In genomic region chr2:80711915-80712314, GRCh38 we compare ENCODE assay signal across 7 cellular contexts.
"Had no signal": no experiment of that assay in that cellular context is flagged by ENCODE, and none has a peak within 500 bp of the region (broad histone marks: within the 10 kb centered on the region; RNA-seq: fewer than 3 reads in every experiment).

No MANE protein-coding gene starts in this region.

- DNase-seq: H7, HFFc6, KG1 had no signal

- H3K4me3 ChIP-seq: GM23338, HAP-1 had no signal

- H3K4me1 ChIP-seq: HAP-1 had no signal

- H3K36me3 ChIP-seq: HAP-1 had no signal

- H3K4me2 ChIP-seq: GM23338 had no signal

- ATAC-seq: GM23338, HCT116 had no signal

- H2AFZ ChIP-seq: GM23338 had no signal

- H3K9me3 ChIP-seq: HAP-1 had no signal

- H3K27ac ChIP-seq: HL-60 had no signal
